ENCODE assay signal across 8 cellular contexts in the genomic region with DNA sequence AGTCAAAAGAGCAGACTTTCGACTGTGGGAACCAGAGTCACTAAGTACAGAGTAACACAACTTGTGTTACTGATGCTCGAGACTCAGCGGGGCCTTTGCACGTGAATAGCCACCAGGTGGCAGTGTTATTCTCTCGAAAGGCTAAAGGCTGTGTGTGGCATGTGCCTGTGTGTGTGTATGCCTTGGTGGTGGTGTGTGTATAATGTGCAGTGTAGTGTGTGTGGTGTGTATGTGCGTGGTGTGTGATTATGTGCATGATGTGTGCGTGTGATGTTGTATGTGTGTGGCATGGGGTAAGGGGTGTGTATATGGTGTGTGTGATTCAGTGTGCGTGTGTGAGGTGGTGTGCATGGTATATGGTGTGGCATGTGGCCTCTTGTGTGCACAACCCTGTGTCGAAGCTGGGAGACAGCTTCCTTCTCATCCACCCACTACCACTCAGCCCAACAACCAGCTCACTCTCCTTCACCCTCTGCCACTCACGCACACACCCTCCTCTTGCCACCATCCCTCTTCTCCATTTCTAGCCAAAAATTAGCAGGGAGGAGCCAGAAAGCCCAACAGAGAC.
DNase-seq lines count a peak whose midpoint lies in the region; ATAC-seq, FAIRE-seq and TF ChIP-seq lines count a peak whose summit lies in the region.

No MANE protein-coding gene starts in this region.

- peak overlapping the region in 3 of 6 donors; percentile 32 to 97 (median 74) for H3K27ac Mint-ChIP-seq in naive B cell
- H3K27ac Mint-ChIP-seq in stimulated activated naive B cell treated with anti-CD40 and anti-IgM and Interleukin-4, amounts not matched to agents 10 μg/mL and 1 μg/mL and 100 μg/mL, for 72 hours, result no peak overlapping the region

- no peaks in the 10 kb centered on the region for H3F3A ChIP-seq in OCI-LY1 (ENCODE audit: insufficient read depth, low read length)

- ATAC-seq in naive B cell (ENCODE audit: low read depth in 2 of 2), result peak; percentile 85 to 97
- ATAC-seq in stimulated activated naive B cell treated with anti-CD40 and anti-IgM and Interleukin-4, amounts not matched to agents 10 μg/mL and 1 μg/mL and 100 μg/mL, for 72 hours (replicated peaks), result peak; percentile 94 to 96

- no peaks in the 10 kb centered on the region for H4K20me1 ChIP-seq in OCI-LY1 (ENCODE audit: insufficient read depth, low read length)

- peak; percentile 85 for TF ChIP-seq CTCF in AG09309 (IDR thresholded peaks at IDR 0.05; ENCODE audit: control insufficient read depth, insufficient read depth, low read depth, low read length, missing control alignments)
- peak; percentile 92 for TF ChIP-seq CTCF in OCI-LY1 (IDR thresholded peaks at IDR 0.05; ENCODE audit: low read length)

- no peaks in the 10 kb centered on the region for H3K9me2 ChIP-seq in OCI-LY1 (ENCODE audit: low read depth, low read length)

- H3K9me3 Mint-ChIP-seq in naive B cell, result no peaks in the 10 kb centered on the region
- no peaks in the 10 kb centered on the region for H3K9me3 Mint-ChIP-seq in stimulated activated naive B cell treated with anti-CD40 and anti-IgM and Interleukin-4, amounts not matched to agents 10 μg/mL and 1 μg/mL and 100 μg/mL, for 72 hours

- no peak overlapping the region for H3K27ac ChIP-seq in OCI-LY1 (ENCODE audit: low read depth, low read length, poor library complexity, severe bottlenecking)

- no peaks in the 10 kb centered on the region for H3K36me3 ChIP-seq in OCI-LY1 (ENCODE audit: insufficient read depth, low read length)

- FAIRE-seq in GM19239 (lab: Jason Lieb, UNC), result peak; percentile 97

- no peak for TF ChIP-seq POLR2A in erythroblast (IDR thresholded peaks at IDR 0.05; ENCODE audit: low read length)

- H3K4me3 ChIP-seq in AG09309 (ENCODE audit: control insufficient read depth, low read depth, low read length), result no peak overlapping the region
- H3K4me3 ChIP-seq in OCI-LY1 (ENCODE audit: low read depth, low read length, poor library complexity, severe bottlenecking), result no peak overlapping the region

- no peak overlapping the region for H3K4me3 Mint-ChIP-seq in naive B cell
- no peak overlapping the region for H3K4me3 Mint-ChIP-seq in stimulated activated naive B cell treated with anti-CD40 and anti-IgM and Interleukin-4, amounts not matched to agents 10 μg/mL and 1 μg/mL and 100 μg/mL, for 72 hours

- peak; percentile 42 for DNase-seq in AG09309 (ENCODE audit: low read depth)
- peak; percentile 53 for DNase-seq in GM19239 (ENCODE audit: insufficient read length, low spot score)
- DNase-seq in HuH-7.5 (ENCODE audit: low spot score), result peak; percentile 55
- DNase-seq in activated CD8-positive, alpha-beta memory T cell treated with anti-CD3 and anti-CD28 coated beads, Interleukin-2, amount 50 U/mL, for 4 hours, result peak; percentile 62
- DNase-seq in erythroblast (lab: John Stamatoyannopoulos, UW), result peak; percentile 68 to 81
- DNase-seq in naive B cell, result peak; percentile 57
- DNase-seq in stimulated activated naive B cell treated with anti-CD40 and anti-IgM and Interleukin-4, amounts not matched to agents 10 μg/mL and 1 μg/mL and 100 μg/mL, for 72 hours, result peak; percentile 63

- no peak overlapping the region for H2AFZ ChIP-seq in OCI-LY1 (ENCODE audit: low read length)

- no peak overlapping the region for H3K9ac ChIP-seq in OCI-LY1 (ENCODE audit: low read length)

- H3K9me3 ChIP-seq in OCI-LY1 (ENCODE audit: low read length), result no peaks in the 10 kb centered on the region

- peaks cover 4 to 12% (median 4%) of the 10 kb centered on the region in 3 donors for H3K4me1 Mint-ChIP-seq in naive B cell
- peaks cover 5 to 18% of the 10 kb centered on the region in 2 donors for H3K4me1 Mint-ChIP-seq in stimulated activated naive B cell treated with anti-CD40 and anti-IgM and Interleukin-4, amounts not matched to agents 10 μg/mL and 1 μg/mL and 100 μg/mL, for 72 hours

- H3K36me3 Mint-ChIP-seq in naive B cell, result no peaks in the 10 kb centered on the region
- H3K36me3 Mint-ChIP-seq in stimulated activated naive B cell treated with anti-CD40 and anti-IgM and Interleukin-4, amounts not matched to agents 10 μg/mL and 1 μg/mL and 100 μg/mL, for 72 hours, result peaks cover 0 to 1% of the 10 kb centered on the region in 2 donors

- H3K4me2 ChIP-seq in OCI-LY1 (ENCODE audit: low read length), result no peak overlapping the region; the same call in 1 of the 2 replicates

- no peaks in the 10 kb centered on the region for H3K27me3 ChIP-seq in OCI-LY1 (ENCODE audit: insufficient read depth, low read length)

- H3K27me3 Mint-ChIP-seq in naive B cell, result peaks cover 0 to 14% (median 11%) of the 10 kb centered on the region in 3 donors
- peaks cover 3 to 10% of the 10 kb centered on the region in 2 donors for H3K27me3 Mint-ChIP-seq in stimulated activated naive B cell treated with anti-CD40 and anti-IgM and Interleukin-4, amounts not matched to agents 10 μg/mL and 1 μg/mL and 100 μg/mL, for 72 hours

- H3K79me2 ChIP-seq in OCI-LY1 (ENCODE audit: insufficient read depth, low read length), result no peaks in the 10 kb centered on the region

- peaks cover 6% of the 10 kb centered on the region for H3K4me1 ChIP-seq in OCI-LY1 (ENCODE audit: insufficient read depth, low read length, severe bottlenecking)
